ENCODE assay signal across 29 cellular contexts in genomic region chr5:28809811-28810750, GRCh38.
DNase-seq lines count a peak whose midpoint lies in the region; ATAC-seq and TF ChIP-seq lines count a peak whose summit lies in the region.
"Had no signal": no experiment of that assay in that cellular context is flagged by ENCODE, and none has a peak within 500 bp of the region (broad histone marks: within the 10 kb centered on the region; RNA-seq: fewer than 3 reads in every experiment).

No MANE protein-coding gene starts in this region.

- no peaks in the 10 kb centered on the region for H3K27me3 ChIP-seq in left ventricle myocardium inferior (ENCODE audit: low read depth)
- H3K27me3 ChIP-seq: ascending aorta, dorsolateral prefrontal cortex, SJCRH30, vagina had no signal

- no peak overlapping the region for H3K27ac Mint-ChIP-seq in chondrocyte (ENCODE audit: unreplicated experiment)
- no peak overlapping the region for H3K27ac Mint-ChIP-seq in stimulated activated memory B cell treated with anti-CD40 and anti-IgM and Interleukin-4, amounts not matched to agents 10 μg/mL and 1 μg/mL and 100 μg/mL, for 72 hours
- H3K27ac Mint-ChIP-seq: activated naive CD4-positive, alpha-beta T cell treated with anti-CD3 and anti-CD28 coated beads, Interleukin-2, amount 50 U/mL, for 24 hours; progenitor cell of endocrine pancreas; T-helper 1 cell treated with Interleukin-12 subunit alpha and Interleukin-12 subunit beta and Interleukin-4 antibody, amounts not matched to agents 30 μg/mL and 1 μg/mL, for 36 hours had no signal

- no peak overlapping the region for H3K4me3 Mint-ChIP-seq in chondrocyte (ENCODE audit: unreplicated experiment)
- no peak overlapping the region for H3K4me3 Mint-ChIP-seq in stimulated activated memory B cell treated with anti-CD40 and anti-IgM and Interleukin-4, amounts not matched to agents 10 μg/mL and 1 μg/mL and 100 μg/mL, for 72 hours
- H3K4me3 Mint-ChIP-seq: activated naive CD4-positive, alpha-beta T cell treated with anti-CD3 and anti-CD28 coated beads, Interleukin-2, amount 50 U/mL, for 24 hours; central memory CD8-positive, alpha-beta T cell; T-helper 1 cell treated with Interleukin-12 subunit alpha and Interleukin-12 subunit beta and Interleukin-4 antibody, amounts not matched to agents 30 μg/mL and 1 μg/mL, for 36 hours had no signal

- H3K36me3 Mint-ChIP-seq in chondrocyte (ENCODE audit: low read depth) = no peaks in the 10 kb centered on the region
- no peaks in the 10 kb centered on the region for H3K36me3 Mint-ChIP-seq in stimulated activated memory B cell treated with anti-CD40 and anti-IgM and Interleukin-4, amounts not matched to agents 10 μg/mL and 1 μg/mL and 100 μg/mL, for 72 hours
- H3K36me3 Mint-ChIP-seq: activated naive CD4-positive, alpha-beta T cell treated with anti-CD3 and anti-CD28 coated beads, Interleukin-2, amount 50 U/mL, for 24 hours had no signal

- no peaks in the 10 kb centered on the region for H3K9me3 Mint-ChIP-seq in chondrocyte (ENCODE audit: low read depth)
- H3K9me3 Mint-ChIP-seq in stimulated activated memory B cell treated with anti-CD40 and anti-IgM and Interleukin-4, amounts not matched to agents 10 μg/mL and 1 μg/mL and 100 μg/mL, for 72 hours = no peaks in the 10 kb centered on the region

- ATAC-seq in Right ventricle myocardium inferior = no peak
- ATAC-seq in stimulated activated memory B cell treated with anti-CD40 and anti-IgM and Interleukin-4, amounts not matched to agents 10 μg/mL and 1 μg/mL and 100 μg/mL, for 72 hours = peak; percentile 43
- ATAC-seq: A549, left colon had no signal

- H3K27ac ChIP-seq in left ventricle myocardium inferior (replicated peaks) = no peak overlapping the region
- H3K27ac ChIP-seq: A549, ascending aorta, dorsolateral prefrontal cortex, PC-9, SJCRH30, vagina had no signal

- DNase-seq in Right ventricle myocardium inferior (ENCODE audit: missing footprints) = peak; percentile 58
- no peak for DNase-seq in left ventricle myocardium inferior
- peak; percentile 56 for DNase-seq in NCI-H146 treated with DMSO at 0.1 percent for 48 hours (lab: John Stamatoyannopoulos, UW; ENCODE audit: unreplicated experiment)
- peak; percentile 92 for DNase-seq in chondrocyte (ENCODE audit: low spot score)
- no peak for DNase-seq in NCI-H187 treated with DMSO at 0.1 percent for 48 hours (lab: John Stamatoyannopoulos, UW)
- no peak for DNase-seq in DMS153 treated with DMSO at 0.1 percent for 48 hours (lab: John Stamatoyannopoulos, UW; ENCODE audit: unreplicated experiment)
- DNase-seq in NCI-H69 (lab: John Stamatoyannopoulos, UW) = no peak
- DNase-seq: activated CD4-positive, alpha-beta T cell treated with anti-CD3 and anti-CD28 coated beads for 48 hours; Caco-2; DND-41; glutamatergic neuron; IMR-90; left colon; mesenchymal stem cell; NCI-H1092; NCI-H2081 treated with DMSO at 0.1 percent for 48 hours; NCI-H446 treated with DMSO at 0.1 percent for 48 hours; PC-9; substantia nigra had no signal

- no peak for TF ChIP-seq CTCF in left ventricle myocardium inferior (IDR thresholded peaks at IDR 0.05; ENCODE audit: borderline replicate concordance)
- no peak for TF ChIP-seq CTCF in chondrocyte (IDR thresholded peaks at IDR 0.05)

- intact Hi-C loops in Right ventricle myocardium inferior (cut with DNase I) = no loop called here
- intact Hi-C loops in left ventricle myocardium inferior (cut with micrococcal nuclease) = no loop called here

- no peak overlapping the region for H3K4me3 ChIP-seq in left ventricle myocardium inferior
- H3K4me3 ChIP-seq: A549, ascending aorta, dorsolateral prefrontal cortex, PC-9, SJCRH30, vagina had no signal

- H3K27me3 Mint-ChIP-seq in chondrocyte (ENCODE audit: low read depth) = no peaks in the 10 kb centered on the region
- no peaks in the 10 kb centered on the region for H3K27me3 Mint-ChIP-seq in stimulated activated memory B cell treated with anti-CD40 and anti-IgM and Interleukin-4, amounts not matched to agents 10 μg/mL and 1 μg/mL and 100 μg/mL, for 72 hours
- H3K27me3 Mint-ChIP-seq: activated naive CD4-positive, alpha-beta T cell treated with anti-CD3 and anti-CD28 coated beads, Interleukin-2, amount 50 U/mL, for 24 hours; central memory CD8-positive, alpha-beta T cell; progenitor cell of endocrine pancreas had no signal

- peaks cover 29% of the 10 kb centered on the region for H3K9me3 ChIP-seq in left ventricle myocardium inferior (replicated peaks)
- H3K9me3 ChIP-seq: A549, ascending aorta, Caco-2, SJCRH30, vagina had no signal

- H3K36me3 ChIP-seq in left ventricle myocardium inferior = no peaks in the 10 kb centered on the region
- H3K36me3 ChIP-seq: ascending aorta, SJCRH30, vagina had no signal

- no peaks in the 10 kb centered on the region for H3K4me1 Mint-ChIP-seq in chondrocyte (ENCODE audit: low read depth)
- H3K4me1 Mint-ChIP-seq in stimulated activated memory B cell treated with anti-CD40 and anti-IgM and Interleukin-4, amounts not matched to agents 10 μg/mL and 1 μg/mL and 100 μg/mL, for 72 hours = no peaks in the 10 kb centered on the region
- H3K4me1 Mint-ChIP-seq: activated naive CD4-positive, alpha-beta T cell treated with anti-CD3 and anti-CD28 coated beads, Interleukin-2, amount 50 U/mL, for 24 hours; central memory CD8-positive, alpha-beta T cell had no signal

- H3K4me1 ChIP-seq in left ventricle myocardium inferior = no peaks in the 10 kb centered on the region
- H3K4me1 ChIP-seq: A549, ascending aorta, Caco-2, SJCRH30, vagina had no signal

Comparison
In these comparisons a context has a peak if more than half of its experiments do, and no peak if none do; other contexts are left out.
1. DNase-seq: peak in Right ventricle myocardium inferior (single experiment), NCI-H146 treated with DMSO at 0.1 percent for 48 hours (single experiment) and chondrocyte (single experiment); none in left ventricle myocardium inferior (single experiment), NCI-H187 treated with DMSO at 0.1 percent for 48 hours (single experiment), DMS153 treated with DMSO at 0.1 percent for 48 hours (single experiment) and NCI-H69 (single experiment).